Comparison of ENCODE assay signal across 7 cellular contexts in genomic region chr12:19886805-19887105, GRCh38.
"Had no signal": no experiment of that assay in that cellular context is flagged by ENCODE, and none has a peak within 500 bp of the region (broad histone marks: within the 10 kb centered on the region; RNA-seq: fewer than 3 reads in every experiment).

No MANE protein-coding gene starts in this region.

- H3K27ac ChIP-seq: epithelial cell of prostate, ovary had no signal

- DNase-seq: activated CD4-positive, alpha-beta T cell treated with anti-CD3 and anti-CD28 coated beads for 48 hours; activated naive CD4-positive, alpha-beta T cell; cortex of kidney; effector CD8-positive, alpha-beta T cell; ovary had no signal

- H3K4me3 ChIP-seq: ovary had no signal

- H3K9me3 ChIP-seq: ovary had no signal

- H3K27me3 ChIP-seq: ovary had no signal

- H3K36me3 ChIP-seq: ovary had no signal

- FAIRE-seq: islet of Langerhans had no signal
